22 cellular contexts compared by ENCODE assay signal in the genomic region with DNA sequence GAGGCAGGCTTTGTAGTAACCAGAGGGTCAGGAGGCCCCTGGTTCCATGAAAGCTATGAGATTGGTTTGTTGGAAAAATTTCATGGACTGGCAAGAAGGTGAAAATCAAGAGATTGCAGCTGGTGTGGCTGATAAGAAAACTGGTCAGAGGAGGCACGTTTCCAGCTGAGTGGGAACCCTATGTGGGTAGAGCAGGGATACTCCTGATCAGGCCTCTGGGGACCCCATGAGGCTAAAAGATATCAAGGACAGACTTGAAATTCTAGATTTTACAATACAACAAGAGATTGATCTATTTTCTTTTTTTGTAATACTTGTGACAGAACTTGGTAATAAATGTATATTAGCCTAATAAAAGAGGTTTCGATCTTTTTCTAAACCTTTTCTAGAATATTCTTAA.
DNase-seq lines count a peak whose midpoint lies in the region; FAIRE-seq and TF ChIP-seq lines count a peak whose summit lies in the region.
"Had no signal": no experiment of that assay in that cellular context is flagged by ENCODE, and none has a peak within 500 bp of the region (broad histone marks: within the 10 kb centered on the region; RNA-seq: fewer than 3 reads in every experiment).

No MANE protein-coding gene starts in this region.

- no peak overlapping the region for H3K9ac ChIP-seq in NT2/D1 (ENCODE audit: insufficient read length, low read depth)
- no peak overlapping the region for H3K9ac ChIP-seq in kidney (ENCODE audit: low read length in 2 of 2)
- H3K9ac ChIP-seq: BLaER1 treated with 17β-estradiol and CSF1 and Interleukin-3, amounts not matched to agents 10 nM and 100 nM had no signal

- H3K4me3 Mint-ChIP-seq in progenitor cell of endocrine pancreas (ENCODE audit: low read depth): no peak overlapping the region
- no peak overlapping the region for H3K4me3 Mint-ChIP-seq in activated T-cell treated with anti-CD3 and anti-CD28 coated beads, Interleukin-2, amount 50 U/mL, for 24 hours
- H3K4me3 Mint-ChIP-seq: CD4-positive, alpha-beta memory T cell had no signal

- no peak overlapping the region for H3K27ac ChIP-seq in kidney (ENCODE audit: low read depth in 2 of 2, low read length in 2 of 2)
- H3K27ac ChIP-seq: BLaER1 treated with 17β-estradiol and CSF1 and Interleukin-3, amounts not matched to agents 10 nM and 100 nM; HL-60; SJSA1 had no signal

- no peak for FAIRE-seq in kidney (lab: Jason Lieb, UNC)

- H3K4me1 Mint-ChIP-seq in progenitor cell of endocrine pancreas (ENCODE audit: low read depth): peaks cover 3% of the 10 kb centered on the region
- H3K4me1 Mint-ChIP-seq in activated T-cell treated with anti-CD3 and anti-CD28 coated beads, Interleukin-2, amount 50 U/mL, for 24 hours (ENCODE audit: low read depth): no peaks in the 10 kb centered on the region
- H3K4me1 Mint-ChIP-seq: CD4-positive, alpha-beta memory T cell had no signal

- H3K4me3 ChIP-seq in NT2/D1 (ENCODE audit: insufficient read length, low read depth): no peak overlapping the region
- no peak overlapping the region for H3K4me3 ChIP-seq in kidney (ENCODE audit: low read length in 2 of 2)
- H3K4me3 ChIP-seq: BLaER1 treated with 17β-estradiol and CSF1 and Interleukin-3, amounts not matched to agents 10 nM and 100 nM; HAP-1; SJSA1 had no signal

- H3K36me3 ChIP-seq in NT2/D1 (ENCODE audit: insufficient read depth, insufficient read length, low read length): no peaks in the 10 kb centered on the region
- no peaks in the 10 kb centered on the region for H3K36me3 ChIP-seq in kidney (ENCODE audit: control insufficient read depth in 1 of 2, insufficient read depth in 2 of 2, low read length in 2 of 2)
- H3K36me3 ChIP-seq: BLaER1 treated with 17β-estradiol and CSF1 and Interleukin-3, amounts not matched to agents 10 nM and 100 nM; HAP-1; SJSA1 had no signal

- H3K27ac Mint-ChIP-seq in progenitor cell of endocrine pancreas: peak overlapping the region; percentile 22
- no peak overlapping the region for H3K27ac Mint-ChIP-seq in activated T-cell treated with anti-CD3 and anti-CD28 coated beads, Interleukin-2, amount 50 U/mL, for 24 hours
- H3K27ac Mint-ChIP-seq: CD4-positive, alpha-beta memory T cell had no signal

- peaks cover 6% of the 10 kb centered on the region for H3K9me3 Mint-ChIP-seq in progenitor cell of endocrine pancreas (ENCODE audit: low read depth)
- H3K9me3 Mint-ChIP-seq in activated T-cell treated with anti-CD3 and anti-CD28 coated beads, Interleukin-2, amount 50 U/mL, for 24 hours: peaks cover 27% of the 10 kb centered on the region

- H3K27me3 Mint-ChIP-seq in progenitor cell of endocrine pancreas: no peaks in the 10 kb centered on the region
- H3K27me3 Mint-ChIP-seq in activated T-cell treated with anti-CD3 and anti-CD28 coated beads, Interleukin-2, amount 50 U/mL, for 24 hours: no peaks in the 10 kb centered on the region
- H3K27me3 Mint-ChIP-seq: CD4-positive, alpha-beta memory T cell had no signal

- H3K27me3 ChIP-seq in NT2/D1 (ENCODE audit: insufficient read depth, insufficient read length): no peaks in the 10 kb centered on the region
- H3K27me3 ChIP-seq: BLaER1 treated with 17β-estradiol and CSF1 and Interleukin-3, amounts not matched to agents 10 nM and 100 nM; SJSA1 had no signal

- H3K36me3 Mint-ChIP-seq in progenitor cell of endocrine pancreas (ENCODE audit: insufficient read depth): peaks cover 1% of the 10 kb centered on the region
- H3K36me3 Mint-ChIP-seq in activated T-cell treated with anti-CD3 and anti-CD28 coated beads, Interleukin-2, amount 50 U/mL, for 24 hours (ENCODE audit: low read depth): no peaks in the 10 kb centered on the region
- H3K36me3 Mint-ChIP-seq: CD4-positive, alpha-beta memory T cell had no signal

- H3K4me1 ChIP-seq in NT2/D1 (ENCODE audit: insufficient read depth, insufficient read length) (no peaks in the 10 kb centered on the region), kidney (ENCODE audit: control insufficient read depth in 1 of 2, insufficient read depth in 1 of 2, low read depth in 1 of 2, low read length in 2 of 2) (no peaks in the 10 kb centered on the region)
- H3K4me1 ChIP-seq: BLaER1 treated with 17β-estradiol and CSF1 and Interleukin-3, amounts not matched to agents 10 nM and 100 nM; SJSA1 had no signal

- TF ChIP-seq CTCF in progenitor cell of endocrine pancreas (IDR thresholded peaks at IDR 0.05; ENCODE audit: unreplicated experiment) (no peak), kidney (IDR thresholded peaks at IDR 0.05; ENCODE audit: borderline replicate concordance, extremely low read depth, insufficient read depth) (no peak)

- DNase-seq in DMS53 (lab: John Stamatoyannopoulos, UW): peak; percentile 56
- DNase-seq in DMS53 treated with DMSO at 0.1 percent for 48 hours (lab: John Stamatoyannopoulos, UW; ENCODE audit: unreplicated experiment): no peak
- peak; percentile 8 for DNase-seq in NT2/D1 (ENCODE audit: low read depth, low spot score)
- peak; percentile 6 for DNase-seq in foreskin melanocyte
- DNase-seq in progenitor cell of endocrine pancreas (ENCODE audit: low spot score, unreplicated experiment): no peak
- DNase-seq in activated T-cell treated with anti-CD3 and anti-CD28 coated beads, Interleukin-2, amount 50 U/mL, for 24 hours: no peak
- no peak for DNase-seq in kidney
- DNase-seq: 8988T; CD4-positive, alpha-beta memory T cell; EL; KBM-7; MM.1S; NCI-H1092; NCI-H1436; NCI-H1930; NCI-H345; NCI-H774; SW 1271 had no signal

- intact Hi-C loops in kidney (cut with DNase I): no loop called here

- H3K9me3 ChIP-seq in NT2/D1 (ENCODE audit: insufficient read depth, low read length): no peaks in the 10 kb centered on the region
- H3K9me3 ChIP-seq in kidney (ENCODE audit: control insufficient read depth in 1 of 2, low read length in 2 of 2): no peaks in the 10 kb centered on the region
- H3K9me3 ChIP-seq: BLaER1 treated with 17β-estradiol and CSF1 and Interleukin-3, amounts not matched to agents 10 nM and 100 nM; HAP-1 had no signal

Comparison
In these comparisons a context has a peak if more than half of its experiments do, and no peak if none do; other contexts are left out.
1. DNase-seq: peak in DMS53 (single experiment), NT2/D1 (single experiment) and foreskin melanocyte (single experiment); none in DMS53 treated with DMSO at 0.1 percent for 48 hours (single experiment), progenitor cell of endocrine pancreas (single experiment), activated T-cell treated with anti-CD3 and anti-CD28 coated beads, Interleukin-2, amount 50 U/mL, for 24 hours (single experiment) and kidney (single experiment).